In the genomic region with DNA sequence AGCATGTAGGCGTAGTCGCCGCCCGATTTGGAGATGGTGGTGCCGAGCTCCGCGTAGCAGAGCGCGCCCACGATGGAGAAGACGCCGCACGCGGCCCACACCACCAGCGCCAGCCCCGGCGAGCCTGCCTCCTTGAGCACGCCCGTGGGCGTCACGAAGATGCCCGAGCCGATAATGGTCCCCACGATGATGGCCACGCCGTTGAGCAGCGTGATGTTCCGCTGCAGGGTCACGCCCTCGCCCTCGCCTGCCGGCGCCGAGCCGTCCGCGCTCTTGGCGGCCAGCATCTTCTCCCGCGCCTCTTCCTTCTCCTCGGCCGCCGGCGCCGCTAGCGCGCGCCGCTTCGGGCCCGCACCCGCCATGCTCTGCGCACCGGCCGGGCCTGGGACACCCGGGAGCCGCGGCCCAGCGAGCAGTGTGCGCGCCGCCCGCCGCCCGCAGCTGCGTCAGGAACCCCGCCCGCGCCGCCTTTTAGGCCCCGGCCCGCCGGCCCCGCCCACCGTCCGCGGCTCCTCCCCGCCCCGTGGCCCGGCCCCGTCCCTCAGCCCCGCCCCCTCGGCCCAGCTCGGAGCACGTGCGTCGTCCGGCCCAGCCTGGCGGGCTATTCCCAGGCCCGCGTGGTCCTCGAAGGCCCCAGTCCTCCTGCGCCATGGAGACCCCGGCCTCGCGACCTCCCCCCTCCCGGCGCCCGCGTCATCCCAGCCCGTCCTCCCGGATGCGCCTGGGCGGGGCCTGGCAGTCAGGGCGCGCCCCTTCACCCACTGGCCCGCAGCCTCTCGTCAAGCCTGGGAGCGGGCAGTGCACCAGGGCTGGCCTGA, we compare ENCODE assay signal across 8 cellular contexts. TPM values are rescaled to one million over a fixed set of nuclear protein-coding genes. Genes with fewer than 3 reads are reported as not detected.
DNase-seq lines count a peak whose midpoint lies in the region; ATAC-seq and TF ChIP-seq lines count a peak whose summit lies in the region.
"Not testable (repeated sequence)": the region's sequence is repeated elsewhere in the genome, so short reads cannot be mapped to it uniquely, and the experiment has no call there.

SLC7A5 (minus strand) TSS at position 447 of the 818 bp plus-strand sequence; CDS start at position 362, 85 bp downstream.

- H3K27me3 ChIP-seq in NT2/D1 (ENCODE audit: insufficient read depth, insufficient read length); duodenal mucosa (ENCODE audit: control insufficient read depth in 1 of 2, insufficient read depth in 2 of 2, low read length in 2 of 2); liver (ENCODE audit: control insufficient read depth in 4 of 4, insufficient read depth in 4 of 4, low read length in 3 of 4): not testable (repeated sequence)

- DNase-seq in AG08395 (ENCODE audit: low spot score) (peak; percentile 59), NT2/D1 (ENCODE audit: low read depth, low spot score) (peak; percentile 62)
- DNase-seq in activated CD8-positive, alpha-beta memory T cell treated with anti-CD3 and anti-CD28 coated beads for 24 hours = peak; percentile 97
- DNase-seq in stimulated activated CD4-positive, alpha-beta T cell treated with anti-CD3 and anti-CD28 coated beads, Interleukin-1b, Interleukin-23, amount 100 ng/mL, for 4 hours (ENCODE audit: low read depth in 2 of 2) = peak; percentile 90 to 96

- H3K4me1 ChIP-seq in NT2/D1 (ENCODE audit: insufficient read depth, insufficient read length) (peaks cover 12% of the 10 kb centered on the region), duodenal mucosa (ENCODE audit: control insufficient read depth in 1 of 2, insufficient read depth in 2 of 2, low read length in 2 of 2) (peaks cover 11 to 29% of the 10 kb centered on the region in 2 donors), liver (ENCODE audit: control insufficient read depth in 4 of 4, insufficient read depth in 4 of 4, low read length in 3 of 4) (peaks cover 0 to 14% (median 3%) of the 10 kb centered on the region in 4 donors)

- peaks cover 43% of the 10 kb centered on the region for H3K36me3 ChIP-seq in NT2/D1 (ENCODE audit: insufficient read depth, insufficient read length, low read length)
- H3K36me3 ChIP-seq in duodenal mucosa (ENCODE audit: control insufficient read depth in 1 of 2, insufficient read depth in 2 of 2, low read length in 2 of 2); liver (ENCODE audit: control insufficient read depth in 4 of 4, insufficient read depth in 3 of 4, low read depth in 1 of 4, low read length in 3 of 4): not testable (repeated sequence)

- ATAC-seq in GM19025 (IDR thresholded peaks at IDR 0.05; ENCODE audit: low read depth, unreplicated experiment) = peak; percentile 52
- peak; percentile 54 for ATAC-seq in HG03196 (IDR thresholded peaks at IDR 0.05; ENCODE audit: unreplicated experiment)

- TF ChIP-seq RAD21 in liver (IDR thresholded peaks at IDR 0.05) = not testable (repeated sequence)

- H3K4me3 ChIP-seq in NT2/D1 (ENCODE audit: insufficient read length, low read depth) (peak within 1 kb of the TSS; percentile 93), duodenal mucosa (ENCODE audit: low read depth in 1 of 2, low read length in 2 of 2) (peak within 1 kb of the TSS; percentile 58 to 78), liver (ENCODE audit: low read depth in 1 of 3, low read length in 3 of 3) (peak within 1 kb of the TSS in 2 of 3 donors; percentile 3 to 45)

- H3K9me3 ChIP-seq in NT2/D1 (ENCODE audit: insufficient read depth, low read length); duodenal mucosa (ENCODE audit: control insufficient read depth in 1 of 2, low read length in 2 of 2); liver (ENCODE audit: control insufficient read depth in 4 of 4, low read length in 3 of 4): not testable (repeated sequence)

- H3K27ac ChIP-seq in duodenal mucosa (ENCODE audit: low read depth, low read length) = peak within 1 kb of the TSS; percentile 20
- H3K27ac ChIP-seq in liver (ENCODE audit: low read depth in 1 of 2, low read length in 2 of 2) = not testable (repeated sequence)

- H3K9ac ChIP-seq in NT2/D1 (ENCODE audit: insufficient read length, low read depth) (peak within 1 kb of the TSS; percentile 95), duodenal mucosa (ENCODE audit: low read depth in 1 of 2, low read length in 2 of 2) (peak within 1 kb of the TSS; percentile 39 to 43)
- H3K9ac ChIP-seq in liver (ENCODE audit: low read depth in 1 of 2, low read length in 2 of 2) = not testable (repeated sequence)

- 10% methylated on average over 109 of the region's 109 CpGs for WGBS in liver

- TF ChIP-seq CTCF in liver (IDR thresholded peaks at IDR 0.05; ENCODE audit: low read depth, low read length, missing input control) = not testable (repeated sequence)

RNA-seq across cellular contexts. Expression of gene SLC7A5, which starts in this region (rescaled TPM):
- 10 to 100 TPM in 1 of 2 donors, 1 to 10 TPM in 1; 7.9 to 66.0 TPM for total RNA-seq in liver
- 10 to 100 TPM in 1 of 2 donors, 1 to 10 TPM in 1; 4.5 to 13.3 TPM for polyA plus RNA-seq in liver

Comparison
In these comparisons a context has a peak if more than half of its experiments do, and no peak if none do; other contexts are left out.
1. H3K4me3 ChIP-seq: peak in every context shown above with its lines; median percentile 93 in NT2/D1; 68 in duodenal mucosa; 24 in liver.